In genomic region chr5:83472508-83473343, GRCh38 we compare ENCODE assay signal across 8 cellular contexts. TPM values are rescaled to one million over a fixed set of nuclear protein-coding genes. Genes with fewer than 3 reads are reported as not detected.
DNase-seq lines count a peak whose midpoint lies in the region; ATAC-seq and TF ChIP-seq lines count a peak whose summit lies in the region.

No MANE protein-coding gene starts in this region.

- peak; percentile 46 for ATAC-seq in GM21825 (IDR thresholded peaks at IDR 0.05; ENCODE audit: unreplicated experiment)
- peak; percentile 59 to 61 for ATAC-seq in activated naive CD4-positive, alpha-beta T cell treated with anti-CD3 and anti-CD28 coated beads, Interleukin-2, amount 50 U/mL, for 72 hours

- intact Hi-C loops in left ventricle myocardium inferior (cut with micrococcal nuclease): no loop called here

- H3K9me3 Mint-ChIP-seq in activated naive CD4-positive, alpha-beta T cell treated with anti-CD3 and anti-CD28 coated beads, Interleukin-2, amount 50 U/mL, for 72 hours: no peaks in the 10 kb centered on the region
- H3K9me3 Mint-ChIP-seq in progenitor cell of endocrine pancreas (ENCODE audit: low read depth): no peaks in the 10 kb centered on the region

- no peaks in the 10 kb centered on the region for H3K36me3 ChIP-seq in left ventricle myocardium inferior

- peaks cover 9 to 18% of the 10 kb centered on the region in 2 donors for H3K36me3 Mint-ChIP-seq in activated naive CD4-positive, alpha-beta T cell treated with anti-CD3 and anti-CD28 coated beads, Interleukin-2, amount 50 U/mL, for 72 hours
- peaks cover 2% of the 10 kb centered on the region for H3K36me3 Mint-ChIP-seq in progenitor cell of endocrine pancreas (ENCODE audit: insufficient read depth)

- peak overlapping the region; percentile 76 for H3K27ac ChIP-seq in left ventricle myocardium inferior (replicated peaks)

- no peaks in the 10 kb centered on the region for H3K9me3 ChIP-seq in left ventricle myocardium inferior (replicated peaks)

- peaks cover 43% of the 10 kb centered on the region for H3K4me1 ChIP-seq in left ventricle myocardium inferior

- peak overlapping the region; percentile 55 for H3K4me3 ChIP-seq in Jurkat, Clone E6-1 (ENCODE audit: low read length)
- H3K4me3 ChIP-seq in left ventricle myocardium inferior: peak overlapping the region; percentile 67

- H3K27me3 Mint-ChIP-seq in progenitor cell of endocrine pancreas: peaks cover 3% of the 10 kb centered on the region

- peaks cover 34% of the 10 kb centered on the region for H3K4me1 Mint-ChIP-seq in progenitor cell of endocrine pancreas (ENCODE audit: low read depth)

- TF ChIP-seq CTCF in left ventricle myocardium inferior (IDR thresholded peaks at IDR 0.05; ENCODE audit: borderline replicate concordance): no peak
- no peak for TF ChIP-seq CTCF in progenitor cell of endocrine pancreas (IDR thresholded peaks at IDR 0.05; ENCODE audit: unreplicated experiment)

- DNase-seq in NCI-H446 (lab: John Stamatoyannopoulos, UW): peak; percentile 12 to 48
- DNase-seq in NCI-H446 treated with DMSO at 0.1 percent for 48 hours (lab: John Stamatoyannopoulos, UW): no peak
- DNase-seq in Jurkat, Clone E6-1 (ENCODE audit: low read depth, low spot score): no peak
- DNase-seq in activated naive CD4-positive, alpha-beta T cell treated with anti-CD3 and anti-CD28 coated beads, Interleukin-2, amount 50 U/mL, for 72 hours (ENCODE audit: low spot score in 2 of 2): peak in 1 of 2 donors; percentile 22
- DNase-seq in left ventricle myocardium inferior: peak; percentile 50
- DNase-seq in progenitor cell of endocrine pancreas (ENCODE audit: low spot score, unreplicated experiment): peak; percentile 30
- DNase-seq in NCI-H1048 (lab: John Stamatoyannopoulos, UW): no peak

- H3K27me3 ChIP-seq in left ventricle myocardium inferior (ENCODE audit: low read depth): peaks cover 98% of the 10 kb centered on the region

- peak overlapping the region; percentile 93 for H3K4me3 Mint-ChIP-seq in progenitor cell of endocrine pancreas (ENCODE audit: low read depth)

- H3K27ac Mint-ChIP-seq in activated naive CD4-positive, alpha-beta T cell treated with anti-CD3 and anti-CD28 coated beads, Interleukin-2, amount 50 U/mL, for 72 hours: no peak overlapping the region
- peak overlapping the region; percentile 95 for H3K27ac Mint-ChIP-seq in progenitor cell of endocrine pancreas

RNA-seq across cellular contexts. Expression of gene VCAN, which starts 1.2 kb away (rescaled TPM):
- polyA plus RNA-seq in Jurkat, Clone E6-1 (2012; ENCODE audit: insufficient read depth, insufficient read length): 1.6 TPM
- under 1 TPM; 0.04 to 0.11 TPM for total RNA-seq in activated naive CD4-positive, alpha-beta T cell treated with anti-CD3 and anti-CD28 coated beads, Interleukin-2, amount 50 U/mL, for 72 hours
- total RNA-seq in left ventricle myocardium inferior: 25.2 TPM
- total RNA-seq in progenitor cell of endocrine pancreas: 673 and 675 TPM in 2 replicates

Comparison
In these comparisons a context has a peak if more than half of its experiments do, and no peak if none do; other contexts are left out.
1. DNase-seq: peak in NCI-H446 (2 of 2), left ventricle myocardium inferior (single experiment) and progenitor cell of endocrine pancreas (single experiment); none in NCI-H446 treated with DMSO at 0.1 percent for 48 hours (single experiment), Jurkat, Clone E6-1 (single experiment) and NCI-H1048 (single experiment).
2. RNA of gene VCAN, which starts 1.2 kb away (total RNA-seq): 673 to 675 TPM in progenitor cell of endocrine pancreas; 25.2 TPM in left ventricle myocardium inferior (single experiment) and 0.04 to 0.11 TPM in activated naive CD4-positive, alpha-beta T cell treated with anti-CD3 and anti-CD28 coated beads, Interleukin-2, amount 50 U/mL, for 72 hours; every median in the first group is over 10 times any median in the second.